8 cellular contexts compared by ENCODE assay signal in the genomic region with DNA sequence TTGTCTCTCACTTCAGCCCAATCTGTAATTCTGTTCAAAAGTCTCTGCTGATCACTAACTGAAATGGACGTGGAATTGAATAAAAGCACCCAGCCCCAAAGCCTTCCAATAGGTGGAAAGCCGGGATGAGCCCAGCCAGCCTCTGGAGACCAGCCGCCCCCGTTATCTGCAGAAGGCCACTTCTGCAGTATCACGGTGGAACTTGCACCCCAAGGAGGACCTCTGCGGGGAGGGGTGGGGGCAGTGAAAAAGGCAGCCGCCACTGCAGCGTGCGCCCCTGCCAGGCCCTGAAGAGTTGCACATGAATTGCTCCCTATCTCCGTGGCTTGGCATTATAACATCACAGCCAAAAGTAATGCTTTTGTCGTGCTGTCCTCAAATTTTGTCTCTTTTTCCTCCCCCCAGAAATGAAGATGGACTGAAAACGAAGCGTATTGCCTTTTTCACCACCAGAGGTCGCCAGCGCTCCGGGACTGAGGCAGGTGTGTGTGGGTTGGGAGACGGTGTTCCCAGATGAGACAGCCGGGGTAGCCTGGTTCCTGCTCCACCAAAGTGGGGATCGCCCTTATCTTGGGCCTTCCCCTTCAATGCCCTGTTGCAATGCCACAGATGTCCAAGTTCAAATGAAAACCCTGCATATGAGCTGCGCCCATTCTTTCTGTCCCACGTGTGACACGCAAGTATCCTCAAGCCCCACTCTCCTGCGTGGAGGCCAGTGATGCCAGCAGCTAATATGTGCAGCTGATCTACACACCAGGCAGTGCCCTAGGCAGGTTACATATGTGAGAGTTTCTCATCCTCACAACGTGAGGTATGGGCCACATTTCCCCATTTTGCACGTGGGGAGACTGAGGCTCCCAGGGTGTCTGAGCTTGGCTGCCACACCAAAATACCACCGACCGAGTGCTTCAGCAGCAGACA.
DNase-seq lines count a peak whose midpoint lies in the region; ATAC-seq and TF ChIP-seq lines count a peak whose summit lies in the region.

No MANE protein-coding gene starts in this region.

- peak; percentile 12 for DNase-seq in DMS53 treated with DMSO at 0.1 percent for 48 hours (lab: John Stamatoyannopoulos, UW; ENCODE audit: unreplicated experiment)
- no peak for DNase-seq in Panc1 (ENCODE audit: low read depth, low spot score)
- DNase-seq in foreskin fibroblast: peak; percentile 40 to 82
- DNase-seq in occipital lobe (lab: John Stamatoyannopoulos, UW): peak; percentile 50
- peak; percentile 87 for DNase-seq in testis

- peak; percentile 54 for ATAC-seq in HG03095 (IDR thresholded peaks at IDR 0.05; ENCODE audit: unreplicated experiment)
- ATAC-seq in Panc1: peak; percentile 81
- ATAC-seq in activated T-helper 17 cell treated with anti-CD3 and anti-CD28 coated beads, Interleukin-2, amount 50 U/mL, for 72 hours (replicated peaks): peak; percentile 73
- ATAC-seq in HG02852 (IDR thresholded peaks at IDR 0.05; ENCODE audit: unreplicated experiment): no peak

- POLR2A ChIA-PET in Panc1 (lab: Charles Lee): no interaction called here

- BruUV-seq in Panc1 (replicated peaks; lab: Mats Ljungman, UMichigan): no TSS peak

- no peak overlapping the region for H3K4me3 ChIP-seq in Panc1 (ENCODE audit: low read depth in 2 of 2, low read length in 2 of 2)
- no peak overlapping the region for H3K4me3 ChIP-seq in foreskin fibroblast (ENCODE audit: low read depth in 1 of 2, low read length in 2 of 2)
- H3K4me3 ChIP-seq in testis: no peak overlapping the region

- H3K36me3 ChIP-seq in Panc1 (ENCODE audit: control insufficient read depth, insufficient read depth, low read length) (peaks cover 18% of the 10 kb centered on the region), testis (ENCODE audit: low read depth, missing control alignments) (no peaks in the 10 kb centered on the region)

- in situ Hi-C loops in Panc1 (cut with HindIII; ENCODE audit: low pct_unique_long_range_greater_than_20kb, low sequenced_read_pairs): no loop called here

- H3K27ac ChIP-seq in Panc1 (ENCODE audit: low read length) (no peak overlapping the region), testis (peak overlapping the region in 1 of 2 donors; percentile 11)

- peaks cover 5% of the 10 kb centered on the region for H3K4me1 Mint-ChIP-seq in activated T-helper 17 cell treated with anti-CD3 and anti-CD28 coated beads, Interleukin-2, amount 50 U/mL, for 72 hours

- CTCF ChIA-PET in Panc1 (lab: Charles Lee): interaction anchor here (1.4 kb wide), 1 partner anchor 243 kb away, joined by 5 read pairs; no protein-coding TSS in a partner anchor

- WGBS in testis, 2 donors: 45 to 63% methylated on average over 24 to 27 of the region's 27 CpGs

- H3K27me3 ChIP-seq in Panc1 (ENCODE audit: control insufficient read depth, insufficient read depth, low read length): no peaks in the 10 kb centered on the region
- no peaks in the 10 kb centered on the region for H3K27me3 ChIP-seq in testis

- H3K9me3 ChIP-seq in Panc1 (ENCODE audit: control insufficient read depth, insufficient read depth, low read depth, low read length): no peaks in the 10 kb centered on the region
- no peaks in the 10 kb centered on the region for H3K9me3 ChIP-seq in testis

- H3K4me3 Mint-ChIP-seq in activated T-helper 17 cell treated with anti-CD3 and anti-CD28 coated beads, Interleukin-2, amount 50 U/mL, for 72 hours: no peak overlapping the region

- no peaks in the 10 kb centered on the region for H3K27me3 Mint-ChIP-seq in activated T-helper 17 cell treated with anti-CD3 and anti-CD28 coated beads, Interleukin-2, amount 50 U/mL, for 72 hours

- H3K36me3 Mint-ChIP-seq in activated T-helper 17 cell treated with anti-CD3 and anti-CD28 coated beads, Interleukin-2, amount 50 U/mL, for 72 hours (ENCODE audit: low read depth): no peaks in the 10 kb centered on the region

- intact Hi-C loops in Panc1 (cut with micrococcal nuclease; ENCODE audit: unreplicated experiment): loop anchor here (1.0 kb wide), 1 partner anchor 243 kb away; no protein-coding TSS in a partner anchor
- intact Hi-C loops in testis (cut with DNase I; ENCODE audit: low total_unique reads): loop anchor here (5.0 to 10.0 kb wide), 2 partner anchors 70 to 237 kb away; a partner anchor contains a TSS

- H3K27ac Mint-ChIP-seq in activated T-helper 17 cell treated with anti-CD3 and anti-CD28 coated beads, Interleukin-2, amount 50 U/mL, for 72 hours: no peak overlapping the region

- TF ChIP-seq POLR2A in testis (IDR thresholded peaks at IDR 0.05): no peak

- no peaks in the 10 kb centered on the region for H3K9me3 Mint-ChIP-seq in activated T-helper 17 cell treated with anti-CD3 and anti-CD28 coated beads, Interleukin-2, amount 50 U/mL, for 72 hours

- peak; percentile 96 for TF ChIP-seq CTCF in Panc1 (IDR thresholded peaks at IDR 0.05)
- TF ChIP-seq CTCF in foreskin fibroblast (IDR thresholded peaks at IDR 0.05; ENCODE audit: low read depth, low read length): peak; percentile 86
- TF ChIP-seq CTCF in testis (IDR thresholded peaks at IDR 0.05): peak; percentile 80 to 93 (median 87)

- H3K4me1 ChIP-seq in Panc1 (ENCODE audit: control insufficient read depth, insufficient read depth, low read length) (no peaks in the 10 kb centered on the region), testis (peaks cover 23% of the 10 kb centered on the region)
